Comparison of ENCODE assay signal across 14 cellular contexts in genomic region chr2:26164641-26165211, GRCh38.
"Had no signal": no experiment of that assay in that cellular context is flagged by ENCODE, and none has a peak within 500 bp of the region (broad histone marks: within the 10 kb centered on the region; RNA-seq: fewer than 3 reads in every experiment).

No MANE protein-coding gene starts in this region.

- ATAC-seq: effector memory CD8-positive, alpha-beta T cell had no signal

- H3K4me3 Mint-ChIP-seq: activated naive CD8-positive, alpha-beta T cell treated with anti-CD3 and anti-CD28 coated beads, Interleukin-2, amount 10 ng/mL, durations not matched to agents 7 days and 5 days; effector memory CD8-positive, alpha-beta T cell; type B pancreatic cell had no signal

- DNase-seq: activated CD4-positive, alpha-beta T cell treated with anti-CD3 and anti-CD28 coated beads for 1 hour; activated CD4-positive, alpha-beta T cell treated with anti-CD3 and anti-CD28 coated beads, Interleukin-2, amount 50 U/mL, for 48 hours; activated effector memory CD4-positive, alpha-beta T cell treated with anti-CD3 and anti-CD28 coated beads, Interleukin-2, amount 50 U/mL, for 16 hours; activated naive CD8-positive, alpha-beta T cell treated with anti-CD3 and anti-CD28 coated beads, Interleukin-2, amount 10 ng/mL, durations not matched to agents 7 days and 5 days; activated T-cell treated with anti-CD3 and anti-CD28 coated beads, Interleukin-2, amount 50 U/mL, for 48 hours; brain microvascular endothelial cell; effector memory CD8-positive, alpha-beta T cell; foreskin melanocyte; SIG-M5; stimulated activated CD4-positive, alpha-beta T cell treated with anti-CD3 and anti-CD28 coated beads, Interleukin-4, amount 100 ng/mL, for 24 hours; stimulated activated naive CD4-positive, alpha-beta T cell treated with Interleukin-2 at 50 U/mL for 16 hours had no signal

- H3K4me1 Mint-ChIP-seq: activated naive CD8-positive, alpha-beta T cell treated with anti-CD3 and anti-CD28 coated beads, Interleukin-2, amount 10 ng/mL, durations not matched to agents 7 days and 5 days had no signal

- H3K27ac Mint-ChIP-seq: activated naive CD8-positive, alpha-beta T cell treated with anti-CD3 and anti-CD28 coated beads, Interleukin-2, amount 10 ng/mL, durations not matched to agents 7 days and 5 days; effector memory CD8-positive, alpha-beta T cell; type B pancreatic cell had no signal

- H3K27me3 ChIP-seq: brain microvascular endothelial cell had no signal

- H3K27ac ChIP-seq: brain microvascular endothelial cell, epithelial cell of prostate, skin epidermis had no signal

- H3K9me3 Mint-ChIP-seq: activated naive CD8-positive, alpha-beta T cell treated with anti-CD3 and anti-CD28 coated beads, Interleukin-2, amount 10 ng/mL, durations not matched to agents 7 days and 5 days; effector memory CD8-positive, alpha-beta T cell; type B pancreatic cell had no signal

- H3K36me3 ChIP-seq: brain microvascular endothelial cell had no signal

- H3K4me3 ChIP-seq: skin epidermis had no signal

- H3K36me3 Mint-ChIP-seq: activated naive CD8-positive, alpha-beta T cell treated with anti-CD3 and anti-CD28 coated beads, Interleukin-2, amount 10 ng/mL, durations not matched to agents 7 days and 5 days; type B pancreatic cell had no signal
